8 cellular contexts compared by ENCODE assay signal in the genomic region with DNA sequence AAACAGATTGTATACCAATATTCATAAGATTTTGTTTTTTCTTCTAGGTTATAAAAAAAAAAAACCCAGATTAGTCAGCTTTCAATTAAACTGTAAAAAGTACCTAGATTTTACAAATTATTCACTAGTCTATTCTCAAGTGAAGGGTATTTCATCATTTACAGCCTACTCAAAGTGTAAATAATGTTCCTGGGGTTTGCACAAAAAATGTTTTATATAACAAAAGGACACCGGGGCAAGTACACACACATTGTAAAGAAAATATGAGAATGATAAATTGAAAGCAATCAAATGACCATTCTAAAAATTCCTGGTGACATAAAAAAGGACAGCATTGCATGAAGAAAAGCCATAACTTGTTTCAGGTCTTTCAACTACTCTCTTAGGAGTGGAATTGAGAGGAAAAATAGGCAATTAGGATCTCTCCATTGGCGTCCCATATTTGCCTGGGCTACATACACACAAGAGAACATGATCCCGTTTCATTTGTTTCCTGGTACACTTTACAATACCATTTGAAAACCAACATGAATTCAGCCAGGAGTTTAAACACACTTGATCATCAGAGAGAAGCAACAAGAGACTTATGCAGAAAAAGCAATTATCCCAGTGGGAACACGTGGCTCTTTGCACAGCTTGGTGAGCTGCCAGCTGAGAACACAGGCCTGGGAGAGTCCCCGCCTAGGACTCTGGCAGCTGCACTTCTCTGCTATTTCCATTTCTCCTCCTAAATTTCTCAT.
DNase-seq lines count a peak whose midpoint lies in the region; ATAC-seq and TF ChIP-seq lines count a peak whose summit lies in the region.
"Had no signal": no experiment of that assay in that cellular context is flagged by ENCODE, and none has a peak within 500 bp of the region (broad histone marks: within the 10 kb centered on the region; RNA-seq: fewer than 3 reads in every experiment).

No MANE protein-coding gene starts in this region.

- H3K27ac ChIP-seq in WERI-Rb-1 (peak overlapping the region; percentile 87), tibial nerve (no peak overlapping the region)
- H3K27ac ChIP-seq: parathyroid adenoma had no signal

- H3K36me3 Mint-ChIP-seq in stimulated activated memory B cell treated with anti-CD40 and anti-IgM and Interleukin-4, amounts not matched to agents 10 μg/mL and 1 μg/mL and 100 μg/mL, for 72 hours, result no peaks in the 10 kb centered on the region
- H3K36me3 Mint-ChIP-seq in natural killer cell treated with Interleukin-12 subunit alpha and Interleukin-12 subunit beta and Interleukin-15 and Interleukin-18, amount 100 ng/mL, for 72 hours, result no peaks in the 10 kb centered on the region

- WGBS in tibial nerve, 2 donors, result 40 to 46% methylated on average over 5 of the region's 5 CpGs

- peaks cover 4% of the 10 kb centered on the region for H3K9me3 Mint-ChIP-seq in stimulated activated memory B cell treated with anti-CD40 and anti-IgM and Interleukin-4, amounts not matched to agents 10 μg/mL and 1 μg/mL and 100 μg/mL, for 72 hours
- peaks cover 10% of the 10 kb centered on the region for H3K9me3 Mint-ChIP-seq in natural killer cell treated with Interleukin-12 subunit alpha and Interleukin-12 subunit beta and Interleukin-15 and Interleukin-18, amount 100 ng/mL, for 72 hours

- H3K36me3 ChIP-seq in WERI-Rb-1 (no peaks in the 10 kb centered on the region), tibial nerve (no peaks in the 10 kb centered on the region)

- no peak for ATAC-seq in HG02981 (IDR thresholded peaks at IDR 0.05; ENCODE audit: unreplicated experiment)
- ATAC-seq in stimulated activated memory B cell treated with anti-CD40 and anti-IgM and Interleukin-4, amounts not matched to agents 10 μg/mL and 1 μg/mL and 100 μg/mL, for 72 hours, result no peak
- no peak for ATAC-seq in natural killer cell treated with Interleukin-12 subunit alpha and Interleukin-12 subunit beta and Interleukin-15 and Interleukin-18, amount 100 ng/mL, for 72 hours

- H3K9me3 ChIP-seq in WERI-Rb-1 (ENCODE audit: severe bottlenecking) (no peaks in the 10 kb centered on the region), tibial nerve (no peaks in the 10 kb centered on the region)

- no peak overlapping the region for H3K27ac Mint-ChIP-seq in stimulated activated memory B cell treated with anti-CD40 and anti-IgM and Interleukin-4, amounts not matched to agents 10 μg/mL and 1 μg/mL and 100 μg/mL, for 72 hours
- no peak overlapping the region for H3K27ac Mint-ChIP-seq in natural killer cell treated with Interleukin-12 subunit alpha and Interleukin-12 subunit beta and Interleukin-15 and Interleukin-18, amount 100 ng/mL, for 72 hours

- TF ChIP-seq CTCF in WERI-Rb-1 (IDR thresholded peaks at IDR 0.05; ENCODE audit: low read depth, low read length) (no peak), tibial nerve (IDR thresholded peaks at IDR 0.05) (no peak)

- no peaks in the 10 kb centered on the region for H3K4me1 Mint-ChIP-seq in stimulated activated memory B cell treated with anti-CD40 and anti-IgM and Interleukin-4, amounts not matched to agents 10 μg/mL and 1 μg/mL and 100 μg/mL, for 72 hours
- H3K4me1 Mint-ChIP-seq in natural killer cell treated with Interleukin-12 subunit alpha and Interleukin-12 subunit beta and Interleukin-15 and Interleukin-18, amount 100 ng/mL, for 72 hours (ENCODE audit: low read depth in 2 of 2), result no peaks in the 10 kb centered on the region

- TF ChIP-seq POLR2A in tibial nerve (IDR thresholded peaks at IDR 0.05), result no peak

- DNase-seq in NCI-H128 (lab: John Stamatoyannopoulos, UW; ENCODE audit: unreplicated experiment) (peak; percentile 84), WERI-Rb-1 (peak; percentile 64), inferior parietal cortex (ENCODE audit: extremely low spot score) (peak; percentile 92), tibial nerve (ENCODE audit: low spot score in 2 of 2) (peak; percentile 21 to 34)
- DNase-seq in natural killer cell treated with Interleukin-12 subunit alpha and Interleukin-12 subunit beta and Interleukin-15 and Interleukin-18, amount 100 ng/mL, for 72 hours (ENCODE audit: low spot score), result no peak

- H3K4me3 ChIP-seq in WERI-Rb-1 (ENCODE audit: low read depth, low read length) (no peak overlapping the region), tibial nerve (no peak overlapping the region)

- TF ChIP-seq EP300 in tibial nerve (IDR thresholded peaks at IDR 0.05), result no peak

- no peak overlapping the region for H3K4me3 Mint-ChIP-seq in stimulated activated memory B cell treated with anti-CD40 and anti-IgM and Interleukin-4, amounts not matched to agents 10 μg/mL and 1 μg/mL and 100 μg/mL, for 72 hours
- H3K4me3 Mint-ChIP-seq in natural killer cell treated with Interleukin-12 subunit alpha and Interleukin-12 subunit beta and Interleukin-15 and Interleukin-18, amount 100 ng/mL, for 72 hours, result no peak overlapping the region

- no peaks in the 10 kb centered on the region for H3K27me3 ChIP-seq in WERI-Rb-1 (ENCODE audit: insufficient read depth, low read depth, severe bottlenecking)
- H3K27me3 ChIP-seq in tibial nerve, result no peaks in the 10 kb centered on the region

- peaks cover 0 to 22% (median 2%) of the 10 kb centered on the region in 4 donors for H3K4me1 ChIP-seq in tibial nerve
- H3K4me1 ChIP-seq: parathyroid adenoma had no signal

- H3K27me3 Mint-ChIP-seq in stimulated activated memory B cell treated with anti-CD40 and anti-IgM and Interleukin-4, amounts not matched to agents 10 μg/mL and 1 μg/mL and 100 μg/mL, for 72 hours, result no peaks in the 10 kb centered on the region
- H3K27me3 Mint-ChIP-seq in natural killer cell treated with Interleukin-12 subunit alpha and Interleukin-12 subunit beta and Interleukin-15 and Interleukin-18, amount 100 ng/mL, for 72 hours, result no peaks in the 10 kb centered on the region
